13 cellular contexts compared by ENCODE assay signal in the genomic region with DNA sequence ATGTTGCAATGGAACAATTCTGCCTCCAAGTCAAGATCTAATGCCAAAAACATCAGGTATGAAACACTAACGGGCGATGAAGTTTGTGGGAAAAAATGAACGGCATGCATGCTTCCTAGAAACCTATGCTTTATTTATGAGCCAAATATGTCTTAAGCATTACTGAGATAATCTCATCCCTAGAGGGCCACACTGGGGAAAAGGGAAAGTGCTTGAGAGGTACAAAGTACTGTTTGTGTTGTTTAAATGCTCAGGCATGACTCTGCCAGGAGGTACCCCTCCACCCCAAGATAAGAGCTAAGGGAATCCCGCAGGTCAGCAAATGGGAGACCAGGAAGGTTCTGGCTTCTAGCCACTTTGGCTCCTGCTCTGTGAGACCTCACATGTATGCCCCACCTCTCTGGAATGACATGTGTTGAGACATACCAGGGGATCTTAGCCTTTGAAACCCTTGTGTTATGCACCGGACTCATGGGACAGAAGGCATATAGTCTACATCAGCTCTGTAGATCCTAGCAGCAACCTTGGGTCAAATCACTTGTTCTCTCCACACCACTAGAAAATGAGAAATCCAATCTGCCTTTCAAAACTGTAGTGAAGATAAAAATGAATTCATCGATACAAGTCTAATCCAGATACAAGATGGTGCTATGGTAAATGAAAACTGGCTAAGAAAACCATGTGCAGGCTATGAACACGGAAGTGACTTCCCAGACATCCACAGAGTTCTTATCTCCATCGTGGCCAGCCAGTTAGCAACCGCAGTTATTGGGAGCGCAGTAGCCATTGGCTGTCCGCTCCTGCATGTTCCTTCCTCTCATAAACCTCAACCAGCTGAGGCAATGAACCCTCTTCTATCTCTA.
DNase-seq lines count a peak whose midpoint lies in the region; ATAC-seq and TF ChIP-seq lines count a peak whose summit lies in the region.
"Had no signal": no experiment of that assay in that cellular context is flagged by ENCODE, and none has a peak within 500 bp of the region (broad histone marks: within the 10 kb centered on the region; RNA-seq: fewer than 3 reads in every experiment).

No MANE protein-coding gene starts in this region.

- no peak overlapping the region for H3K4me2 ChIP-seq in mammary epithelial cell (ENCODE audit: insufficient read depth, low read depth, low read length)

- no peak for DNase-seq in MCF 10A (ENCODE audit: unreplicated experiment)
- DNase-seq in mammary epithelial cell, result no peak
- DNase-seq in fibroblast of the conjunctiva (ENCODE audit: low read depth), result peak; percentile 51
- DNase-seq in aorta, result no peak
- DNase-seq in MG63, result no peak
- no peak for DNase-seq in NCI-H82 treated with DMSO at 0.1 percent for 48 hours (lab: John Stamatoyannopoulos, UW; ENCODE audit: unreplicated experiment)
- DNase-seq in SJCRH30, result no peak
- DNase-seq: activated CD4-positive, CD25-positive, alpha-beta regulatory T cell treated with anti-CD3 and anti-CD28 coated beads, Interleukin-2, amount 50 U/mL, for 72 hours; activated T-cell treated with anti-CD3 and anti-CD28 coated beads, Interleukin-2, amount 50 U/mL, for 4 hours; DMS153; testis had no signal

- H3K4me3 Mint-ChIP-seq in MCF 10A (ENCODE audit: unreplicated experiment), result no peak overlapping the region
- H3K4me3 Mint-ChIP-seq: activated T-cell treated with anti-CD3 and anti-CD28 coated beads, Interleukin-2, amount 50 U/mL, for 4 hours had no signal

- H3K4me3 ChIP-seq in mammary epithelial cell (replicated peaks in 1 of 3; ENCODE audit: insufficient read depth in 1 of 3, low read depth in 2 of 3, low read length in 3 of 3) (no peak overlapping the region), muscle layer of duodenum (ENCODE audit: low read depth in 1 of 2, low read length in 2 of 2) (no peak overlapping the region), aorta (ENCODE audit: low read length in 2 of 2) (no peak overlapping the region), MG63 (no peak overlapping the region), SJCRH30 (no peak overlapping the region)
- H3K4me3 ChIP-seq: body of pancreas, testis had no signal

- intact Hi-C loops in MCF 10A (cut with micrococcal nuclease) (no loop called here), mammary epithelial cell (cut with micrococcal nuclease) (no loop called here), aorta (cut with DNase I) (loop anchor here (5.0 kb wide), 1 partner anchor 41 kb away; no protein-coding TSS in a partner anchor)

- BruUV-seq in MCF 10A (replicated peaks; lab: Mats Ljungman, UMichigan), result no TSS peak
- no TSS peak for BruUV-seq in mammary epithelial cell (replicated peaks; lab: Mats Ljungman, UMichigan)

- dilution Hi-C loops in mammary epithelial cell (cut with HindIII; ENCODE audit: low sequenced_read_pairs), result no loop called here

- H3K27me3 Mint-ChIP-seq in MCF 10A (ENCODE audit: insufficient read depth, unreplicated experiment), result no peaks in the 10 kb centered on the region

- ATAC-seq in aorta (ENCODE audit: low FRiP score), result no peak
- ATAC-seq: activated T-cell treated with anti-CD3 and anti-CD28 coated beads, Interleukin-2, amount 50 U/mL, for 4 hours; body of pancreas had no signal

- CTCF ChIA-PET in MCF 10A (lab: Yijun Ruan, JAX) (interaction anchor here (0.7 kb wide), 1 partner anchor 15 kb away, joined by 3 read pairs; no protein-coding TSS in a partner anchor), mammary epithelial cell (lab: Charles Lee; ENCODE audit: low non-redundant PET) (no interaction called here)

- no peaks in the 10 kb centered on the region for H3K36me3 ChIP-seq in mammary epithelial cell (ENCODE audit: insufficient read depth, low read length)
- H3K36me3 ChIP-seq in muscle layer of duodenum (ENCODE audit: control insufficient read depth in 1 of 2, insufficient read depth in 2 of 2, low read length in 2 of 2), result no peaks in the 10 kb centered on the region
- H3K36me3 ChIP-seq in aorta (ENCODE audit: control insufficient read depth in 1 of 2, insufficient read depth in 2 of 2, low read length in 1 of 2), result no peaks in the 10 kb centered on the region
- no peaks in the 10 kb centered on the region for H3K36me3 ChIP-seq in MG63
- H3K36me3 ChIP-seq in SJCRH30, result peaks cover 4% of the 10 kb centered on the region; the same call in 1 of the 2 replicates

- peaks cover 15% of the 10 kb centered on the region for H3K4me1 ChIP-seq in mammary epithelial cell (ENCODE audit: insufficient read depth, low read length)
- peaks cover 35 to 36% of the 10 kb centered on the region in 2 donors for H3K4me1 ChIP-seq in muscle layer of duodenum (ENCODE audit: control insufficient read depth in 1 of 2, insufficient read depth in 2 of 2, low read length in 2 of 2)
- peaks cover 13 to 35% of the 10 kb centered on the region in 2 donors for H3K4me1 ChIP-seq in aorta (ENCODE audit: control insufficient read depth in 1 of 2, insufficient read depth in 2 of 2, low read length in 2 of 2)
- H3K4me1 ChIP-seq in SJCRH30, result peaks cover 20% of the 10 kb centered on the region

- POLR2A ChIA-PET in MCF 10A (lab: Yijun Ruan, JAX), result interaction anchor here (1.4 to 1.8 kb wide), 2 partner anchors 8 to 49 kb away, joined by 3 to 7 read pairs; no protein-coding TSS in a partner anchor

- peaks cover 5% of the 10 kb centered on the region for H3K4me1 Mint-ChIP-seq in MCF 10A (ENCODE audit: insufficient read depth, unreplicated experiment)

- in situ Hi-C loops in mammary epithelial cell (cut with MboI; ENCODE audit: low sequenced_read_pairs in 2 of 2), result no loop called here

- H3K9me3 ChIP-seq in mammary epithelial cell (replicated peaks; ENCODE audit: insufficient read depth, low read length) (no peaks in the 10 kb centered on the region), muscle layer of duodenum (ENCODE audit: control insufficient read depth in 1 of 2, low read length in 2 of 2) (no peaks in the 10 kb centered on the region), aorta (ENCODE audit: control insufficient read depth, low read length) (no peaks in the 10 kb centered on the region), MG63 (no peaks in the 10 kb centered on the region), SJCRH30 (replicated peaks) (0 out of 2 replicates have a peak, but pooled peaks cover 3% of the 10 kb centered on the region)
- H3K9me3 ChIP-seq: body of pancreas, testis had no signal

- H3K9ac ChIP-seq in mammary epithelial cell (ENCODE audit: insufficient read depth, low read length), result no peak overlapping the region

- H3K9me3 Mint-ChIP-seq in MCF 10A (ENCODE audit: unreplicated experiment), result no peaks in the 10 kb centered on the region
- H3K9me3 Mint-ChIP-seq: activated T-cell treated with anti-CD3 and anti-CD28 coated beads, Interleukin-2, amount 50 U/mL, for 4 hours had no signal

- no peaks in the 10 kb centered on the region for H4K20me1 ChIP-seq in mammary epithelial cell (ENCODE audit: insufficient read depth, low read length)

- no peak overlapping the region for H2AFZ ChIP-seq in mammary epithelial cell (ENCODE audit: low read depth, low read length)

- no peak overlapping the region for H3K27ac ChIP-seq in mammary epithelial cell (ENCODE audit: insufficient read depth, low read depth, low read length)
- peak overlapping the region; percentile 62 for H3K27ac ChIP-seq in muscle layer of duodenum (ENCODE audit: low read length)
- H3K27ac ChIP-seq in aorta (ENCODE audit: low read depth in 1 of 2, low read length in 2 of 2), result peak overlapping the region; percentile 6 to 97
- no peak overlapping the region for H3K27ac ChIP-seq in SJCRH30
- H3K27ac ChIP-seq: body of pancreas, testis had no signal

- H3K27ac Mint-ChIP-seq in MCF 10A (ENCODE audit: low read depth, unreplicated experiment), result peak overlapping the region; percentile 13

- H3K36me3 Mint-ChIP-seq in MCF 10A (ENCODE audit: insufficient read depth, unreplicated experiment), result no peaks in the 10 kb centered on the region

- peaks cover 71% of the 10 kb centered on the region for H3K79me2 ChIP-seq in mammary epithelial cell (ENCODE audit: insufficient read depth, low read length)

- no peaks in the 10 kb centered on the region for H3K27me3 ChIP-seq in mammary epithelial cell (ENCODE audit: insufficient read depth, low read length)
- H3K27me3 ChIP-seq in muscle layer of duodenum (ENCODE audit: low read depth, low read length), result no peaks in the 10 kb centered on the region
- H3K27me3 ChIP-seq in aorta (ENCODE audit: control insufficient read depth in 1 of 2, insufficient read depth in 2 of 2, low read length in 1 of 2), result no peaks in the 10 kb centered on the region
- H3K27me3 ChIP-seq in MG63, result no peaks in the 10 kb centered on the region
- H3K27me3 ChIP-seq in SJCRH30, result no peaks in the 10 kb centered on the region
- H3K27me3 ChIP-seq: body of pancreas, testis had no signal

- WGBS in mammary epithelial cell (ENCODE audit: low coverage, missing lambda C conversion rate), result 66% methylated on average over 11 of the region's 11 CpGs
- 31 to 37% methylated on average over 11 of the region's 11 CpGs for WGBS in aorta, 2 donors

- TF ChIP-seq CTCF in MCF 10A (IDR thresholded peaks at IDR 0.05; ENCODE audit: unreplicated experiment), result no peak
- no peak for TF ChIP-seq CTCF in mammary epithelial cell (conservative IDR thresholded peaks at IDR 0.05 in 1 of 2, IDR thresholded peaks at IDR 0.05 in 1 of 2; ENCODE audit: extremely low read depth in 1 of 2, insufficient read depth in 1 of 2, low read depth in 1 of 2, low read length in 2 of 2)

Comparison
In these comparisons a context has a peak if more than half of its experiments do, and no peak if none do; other contexts are left out.
1. H3K27ac ChIP-seq: peak in muscle layer of duodenum (single experiment) and aorta (2 of 2); none in mammary epithelial cell (single experiment) and SJCRH30 (single experiment).
2. intact Hi-C loops: an anchor here in aorta (5.0 kb wide); none called in MCF 10A and mammary epithelial cell.